8 cellular contexts compared by ENCODE assay signal in genomic region chr11:68312780-68313573, GRCh38. TPM values are rescaled to one million over a fixed set of nuclear protein-coding genes. Genes with fewer than 3 reads are reported as not detected.
A peak's percentile ranks its signal among the peaks of the same experiment; 100 is the strongest.
DNase-seq lines count a peak whose midpoint lies in the region; ATAC-seq and TF ChIP-seq lines count a peak whose summit lies in the region.

No MANE protein-coding gene starts in this region.

- H3K4me1 ChIP-seq in OCI-LY7 (ENCODE audit: insufficient read depth, low read length, poor library complexity, severe bottlenecking) = no peaks in the 10 kb centered on the region
- peaks cover 10% of the 10 kb centered on the region for H3K4me1 ChIP-seq in mesendoderm (ENCODE audit: control insufficient read depth, low read depth, low read length)
- no peaks in the 10 kb centered on the region for H3K4me1 ChIP-seq in urinary bladder (ENCODE audit: insufficient read depth)

- no peak overlapping the region for H2BK15ac ChIP-seq in mesendoderm (replicated peaks; ENCODE audit: low read depth)

- H2BK120ac ChIP-seq in mesendoderm (ENCODE audit: low read depth, low read length) = no peak overlapping the region

- H3K4me2 ChIP-seq in OCI-LY7 (ENCODE audit: low read length) = 0 out of 2 replicates have a peak overlapping the region, but pooled peaks have one; percentile 20
- peak overlapping the region; percentile 92 for H3K4me2 ChIP-seq in mesendoderm (ENCODE audit: low read length)

- H3K36me3 ChIP-seq in OCI-LY7 (ENCODE audit: insufficient read depth, low read length) (no peaks in the 10 kb centered on the region), mesendoderm (ENCODE audit: control insufficient read depth, insufficient read depth, low read length) (no peaks in the 10 kb centered on the region), urinary bladder (ENCODE audit: insufficient read depth) (no peaks in the 10 kb centered on the region)

- peak overlapping the region; percentile 88 for H3K4ac ChIP-seq in mesendoderm (ENCODE audit: low read depth, low read length)

- no peak overlapping the region for H3K27ac ChIP-seq in OCI-LY7 (ENCODE audit: low read depth, low read length, poor library complexity, severe bottlenecking)
- H3K27ac ChIP-seq in coronary artery = peak overlapping the region; percentile 70 to 90
- H3K27ac ChIP-seq in mesendoderm (ENCODE audit: low read depth, low read length) = no peak overlapping the region
- no peak overlapping the region for H3K27ac ChIP-seq in urinary bladder (ENCODE audit: low read depth)

- no TSS peak for BruUV-seq in OCI-LY7 (replicated peaks; lab: Mats Ljungman, UMichigan)

- H4K20me1 ChIP-seq in OCI-LY7 (ENCODE audit: insufficient read depth, low read length) = no peaks in the 10 kb centered on the region

- in situ Hi-C loops in GM13977 (cut with MboI; ENCODE audit: low pct_unique_long_range_greater_than_20kb, low sequenced_read_pairs, unreplicated experiment) = no loop called here

- H3K4me3 ChIP-seq in OCI-LY7 (ENCODE audit: low read depth, low read length, poor library complexity, severe bottlenecking) = peak overlapping the region; percentile 46
- H3K4me3 ChIP-seq in coronary artery = peak overlapping the region; percentile 84
- H3K4me3 ChIP-seq in mesendoderm (ENCODE audit: low read length) = peak overlapping the region; percentile 58
- H3K4me3 ChIP-seq in urinary bladder (ENCODE audit: low read depth, low read length) = peak overlapping the region; percentile 85

- ATAC-seq in HG03175 (IDR thresholded peaks at IDR 0.05; ENCODE audit: unreplicated experiment) = no peak

- H4K8ac ChIP-seq in mesendoderm (ENCODE audit: low read depth, low read length) = no peak overlapping the region

- no peak overlapping the region for H2BK5ac ChIP-seq in mesendoderm (ENCODE audit: low read length)

- H3K79me2 ChIP-seq in OCI-LY7 (ENCODE audit: insufficient read depth, low read depth, low read length) (no peaks in the 10 kb centered on the region), mesendoderm (ENCODE audit: control insufficient read depth, insufficient read depth, low read length) (peaks cover 37% of the 10 kb centered on the region)

- no peaks in the 10 kb centered on the region for H3K9me3 ChIP-seq in OCI-LY7 (ENCODE audit: low read length)

- H4K5ac ChIP-seq in mesendoderm (ENCODE audit: low read length) = no peak overlapping the region

- H3K27me3 ChIP-seq in mesendoderm (ENCODE audit: insufficient read depth, low read length, poor library complexity) = no peaks in the 10 kb centered on the region

- CTCF ChIA-PET in OCI-LY7 (lab: Charles Lee; ENCODE audit: unreplicated experiment) = no interaction called here

- no peaks in the 10 kb centered on the region for H3K9me2 ChIP-seq in OCI-LY7 (ENCODE audit: insufficient read depth, low read length)

- POLR2A ChIA-PET in OCI-LY7 (lab: Charles Lee) = no interaction called here

- H2AK5ac ChIP-seq in mesendoderm (ENCODE audit: low read length) = peak overlapping the region; percentile 30

- H3K56ac ChIP-seq in mesendoderm (ENCODE audit: low read length) = peak overlapping the region; percentile 91

- intact Hi-C loops in OCI-LY7 (cut with micrococcal nuclease; ENCODE audit: unreplicated experiment) = no loop called here

- H3K79me1 ChIP-seq in mesendoderm (ENCODE audit: low read length) = peaks cover 13% of the 10 kb centered on the region

- peak overlapping the region; percentile 95 for H3K18ac ChIP-seq in mesendoderm (ENCODE audit: low read length)

- H3K23ac ChIP-seq in mesendoderm (ENCODE audit: low read length) = peak overlapping the region; percentile 80

- WGBS in mesendoderm (ENCODE audit: extremely low coverage, insufficient coverage, low lambda C conversion rate) = no CpG with 5 or more reads among the region's 102 CpGs
- under 1% methylated on average over 102 of the region's 102 CpGs for WGBS in urinary bladder

- peak overlapping the region; percentile 69 for H3K9ac ChIP-seq in mesendoderm (ENCODE audit: low read length)

- DNase-seq in GM13977 (ENCODE audit: low spot score) (peak; percentile 71), OCI-LY7 (ENCODE audit: low spot score) (no peak), coronary artery (ENCODE audit: low spot score) (no peak), mesendoderm (no peak), activated gamma-delta T cell treated with Interleukin-2 at 50 U/mL for 16 hours (no peak), NCI-H1092 (lab: John Stamatoyannopoulos, UW) (no peak)

- TF ChIP-seq CTCF in GM13977 (IDR thresholded peaks at IDR 0.05; ENCODE audit: extremely low read depth, insufficient read depth, missing control alignments) (no peak), OCI-LY7 (conservative IDR thresholded peaks at IDR 0.05; ENCODE audit: low read length) (no peak), coronary artery (IDR thresholded peaks at IDR 0.05) (no peak)

- H2AFZ ChIP-seq in OCI-LY7 (ENCODE audit: low read length) = no peak overlapping the region

RNA-seq across cellular contexts. Expression of gene LRP5, which starts 0.6 kb away (rescaled TPM):
- total RNA-seq in OCI-LY7 (2014; rRNA removed; shearing (Covaris generic)) = 0.59 and 0.60 TPM in 2 replicates
- total RNA-seq in OCI-LY7 (2022) (0.26 TPM in 1 of 2 replicates, not detected in the other), urinary bladder (30.8 TPM)
- 20.9 TPM for polyA plus RNA-seq in mesendoderm (2013, experiment 1 of 2)
- 23.3 TPM for polyA plus RNA-seq in mesendoderm (2013, experiment 2 of 2)
- 54.8 TPM for polyA plus RNA-seq in urinary bladder

RNA-seq across cellular contexts. Expression of gene C11orf24, which starts 41.2 kb away (rescaled TPM):
- 53.9 and 81.1 TPM in 2 replicates for total RNA-seq in OCI-LY7 (2014; rRNA removed; shearing (Covaris generic))
- total RNA-seq in OCI-LY7 (2022) (94.1 and 114 TPM in 2 replicates), urinary bladder (21.7 TPM)
- polyA plus RNA-seq in mesendoderm (2013, experiment 1 of 2) = 60.1 TPM
- 61.6 TPM for polyA plus RNA-seq in mesendoderm (2013, experiment 2 of 2)
- 29.0 TPM for polyA plus RNA-seq in urinary bladder

Comparison
In these comparisons a context has a peak if more than half of its experiments do, and no peak if none do; other contexts are left out.
1. H3K27ac ChIP-seq: peak in coronary artery (2 of 2); none in OCI-LY7 (single experiment), mesendoderm (single experiment) and urinary bladder (single experiment).
2. RNA of gene LRP5, which starts 0.6 kb away (total RNA-seq): 30.8 TPM in urinary bladder (single experiment); 0.26 to 0.60 TPM in OCI-LY7; every median in the first group is over 10 times any median in the second.
3. Peak in every context shown above with its lines, with median percentiles within 50 percentile points of each other: H3K4me3 ChIP-seq.